In genomic region chr13:78876915-78877549, GRCh38 we compare ENCODE assay signal across 19 cellular contexts.
"Had no signal": no experiment of that assay in that cellular context is flagged by ENCODE, and none has a peak within 500 bp of the region (broad histone marks: within the 10 kb centered on the region; RNA-seq: fewer than 3 reads in every experiment).

No MANE protein-coding gene starts in this region.

- ATAC-seq: left colon had no signal

- DNase-seq: cerebellar nuclear complex; dorsolateral prefrontal cortex; effector CD4-positive, alpha-beta T cell; head of caudate nucleus; hippocampal formation; kidney glomerular epithelial cell; naive B cell; stimulated activated CD4-positive, alpha-beta T cell treated with anti-CD3 and anti-CD28 coated beads, Interleukin-4, amount 100 ng/mL, for 24 hours; stimulated activated naive CD4-positive, alpha-beta T cell treated with Interleukin-2 at 50 U/mL for 16 hours had no signal

- H3K79me2 ChIP-seq: parathyroid adenoma had no signal

- H3K4me1 ChIP-seq: parathyroid adenoma, prostate gland, right atrium auricular region, tibial nerve, upper lobe of left lung had no signal

- H2AFZ ChIP-seq: parathyroid adenoma had no signal

- H3K27ac ChIP-seq: dorsolateral prefrontal cortex, parathyroid adenoma, prostate gland, right atrium auricular region, thoracic aorta, tibial nerve, upper lobe of left lung had no signal

- H3K27me3 ChIP-seq: right atrium auricular region, tibial nerve, upper lobe of left lung had no signal

- H3K9ac ChIP-seq: parathyroid adenoma had no signal

- H3K9me3 ChIP-seq: mucosa of descending colon, prostate gland, thoracic aorta, tibial nerve, upper lobe of left lung had no signal

- H3K4me3 ChIP-seq: dorsolateral prefrontal cortex, lung, mucosa of descending colon, prostate gland, right atrium auricular region, smooth muscle cell, thoracic aorta, tibial nerve, upper lobe of left lung had no signal

- H3K36me3 ChIP-seq: prostate gland, right atrium auricular region, thoracic aorta, tibial nerve, upper lobe of left lung had no signal

- H3K4me2 ChIP-seq: smooth muscle cell had no signal
